In the genomic region with DNA sequence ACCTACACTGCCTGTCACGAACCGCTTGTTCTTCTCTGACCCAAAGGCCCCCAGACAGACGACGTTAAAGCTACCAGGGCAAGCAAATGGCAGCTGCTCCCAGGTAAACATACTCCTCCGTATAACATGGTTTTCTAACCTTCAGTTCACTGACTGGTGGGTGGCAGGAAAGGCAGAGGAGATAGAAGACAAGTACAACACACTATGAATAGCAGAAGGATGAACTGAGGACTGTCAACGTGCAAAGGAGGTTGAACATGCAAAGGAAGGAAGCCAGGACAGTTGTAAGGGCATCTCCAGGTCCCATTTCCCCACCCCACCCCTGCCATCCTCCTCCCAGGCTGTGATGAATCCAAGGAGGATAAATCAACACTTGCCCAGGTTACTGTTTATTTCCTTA, we compare ENCODE assay signal across 1 cellular context.
TF ChIP-seq lines count a peak whose summit lies in the region.

No MANE protein-coding gene starts in this region.

TF ChIP-seq in WTC11, 78 proteins besides CTCF, POLR2A, EP300 and RAD21 (continued from another document):
- TF ChIP-seq, protein P1, sequence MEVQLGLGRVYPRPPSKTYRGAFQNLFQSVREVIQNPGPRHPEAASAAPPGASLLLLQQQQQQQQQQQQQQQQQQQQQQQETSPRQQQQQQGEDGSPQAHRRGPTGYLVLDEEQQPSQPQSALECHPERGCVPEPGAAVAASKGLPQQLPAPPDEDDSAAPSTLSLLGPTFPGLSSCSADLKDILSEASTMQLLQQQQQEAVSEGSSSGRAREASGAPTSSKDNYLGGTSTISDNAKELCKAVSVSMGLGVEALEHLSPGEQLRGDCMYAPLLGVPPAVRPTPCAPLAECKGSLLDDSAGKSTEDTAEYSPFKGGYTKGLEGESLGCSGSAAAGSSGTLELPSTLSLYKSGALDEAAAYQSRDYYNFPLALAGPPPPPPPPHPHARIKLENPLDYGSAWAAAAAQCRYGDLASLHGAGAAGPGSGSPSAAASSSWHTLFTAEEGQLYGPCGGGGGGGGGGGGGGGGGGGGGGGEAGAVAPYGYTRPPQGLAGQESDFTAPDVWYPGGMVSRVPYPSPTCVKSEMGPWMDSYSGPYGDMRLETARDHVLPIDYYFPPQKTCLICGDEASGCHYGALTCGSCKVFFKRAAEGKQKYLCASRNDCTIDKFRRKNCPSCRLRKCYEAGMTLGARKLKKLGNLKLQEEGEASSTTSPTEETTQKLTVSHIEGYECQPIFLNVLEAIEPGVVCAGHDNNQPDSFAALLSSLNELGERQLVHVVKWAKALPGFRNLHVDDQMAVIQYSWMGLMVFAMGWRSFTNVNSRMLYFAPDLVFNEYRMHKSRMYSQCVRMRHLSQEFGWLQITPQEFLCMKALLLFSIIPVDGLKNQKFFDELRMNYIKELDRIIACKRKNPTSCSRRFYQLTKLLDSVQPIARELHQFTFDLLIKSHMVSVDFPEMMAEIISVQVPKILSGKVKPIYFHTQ (CRISPR knock-in tag; IDR thresholded peaks at IDR 0.05), result 0 out of 2 replicates have a peak, but pooled peaks have one; percentile 85
- TF ChIP-seq ZNF416 (CRISPR knock-in tag; IDR thresholded peaks at IDR 0.05) (0 out of 2 replicates have a peak, but pooled peaks have one; percentile 17), JUN (CRISPR knock-in tag; IDR thresholded peaks at IDR 0.05) (no peak), NFATC4 (CRISPR knock-in tag; IDR thresholded peaks at IDR 0.05) (0 out of 2 replicates have a peak, but pooled peaks have one; percentile 6), RELA (CRISPR knock-in tag; IDR thresholded peaks at IDR 0.05; ENCODE audit: borderline replicate concordance) (no peak), GABPB1 (CRISPR knock-in tag; IDR thresholded peaks at IDR 0.05) (no peak)
